In the genomic region with DNA sequence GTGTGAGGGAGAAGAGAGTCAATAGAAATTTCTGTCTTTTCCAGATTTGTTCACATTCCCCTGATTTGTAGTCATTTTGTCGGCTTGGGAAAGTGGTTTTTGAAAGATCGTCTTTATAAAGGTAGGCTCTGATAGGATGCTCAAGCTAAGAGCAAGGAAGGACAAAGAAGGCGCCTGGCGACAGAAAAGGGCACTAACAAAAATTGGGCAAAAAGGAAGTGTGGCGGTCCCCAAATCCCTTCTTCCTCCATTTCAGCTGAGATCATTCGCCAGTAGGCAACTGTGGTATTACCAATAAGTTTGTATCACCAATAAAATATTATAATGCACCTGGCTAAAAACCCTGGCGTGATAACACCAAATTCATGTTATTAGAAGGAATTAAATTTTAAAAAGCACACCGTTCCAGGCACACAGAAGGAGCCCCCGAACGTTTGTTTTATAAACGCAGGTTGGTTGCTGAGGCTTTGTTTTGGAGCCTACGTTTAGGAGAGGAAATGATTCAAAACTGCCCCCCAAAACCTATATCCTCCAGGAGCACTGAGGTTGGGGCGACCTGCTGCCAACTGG, we compare ENCODE assay signal across 8 cellular contexts. TPM values are rescaled to one million over a fixed set of nuclear protein-coding genes. Genes with fewer than 3 reads are reported as not detected.
DNase-seq lines count a peak whose midpoint lies in the region; ATAC-seq and TF ChIP-seq lines count a peak whose summit lies in the region.

No MANE protein-coding gene starts in this region.

- H3K36me3 ChIP-seq in left ventricle myocardium inferior (no peaks in the 10 kb centered on the region), mammary epithelial cell (ENCODE audit: insufficient read depth, low read length) (no peaks in the 10 kb centered on the region), vagina (no peaks in the 10 kb centered on the region)

- H3K27me3 ChIP-seq in left ventricle myocardium inferior (ENCODE audit: low read depth) (no peaks in the 10 kb centered on the region), mammary epithelial cell (ENCODE audit: insufficient read depth, low read length) (no peaks in the 10 kb centered on the region), mononuclear cell (ENCODE audit: insufficient read depth, low read length) (no peaks in the 10 kb centered on the region), vagina (no peaks in the 10 kb centered on the region)

- TSS peak; percentile 63 for BruUV-seq in mammary epithelial cell (replicated peaks; lab: Mats Ljungman, UMichigan)

- DNase-seq in left ventricle myocardium inferior: no peak
- no peak for DNase-seq in left ventricle myocardium superior
- no peak for DNase-seq in mammary epithelial cell
- DNase-seq in vagina (ENCODE audit: extremely low spot score in 2 of 2): no peak
- DNase-seq in NCI-H2171 (lab: John Stamatoyannopoulos, UW): no peak

- TF ChIP-seq POLR2A in vagina (IDR thresholded peaks at IDR 0.05): no peak

- no peaks in the 10 kb centered on the region for H4K20me1 ChIP-seq in mammary epithelial cell (ENCODE audit: insufficient read depth, low read length)

- TF ChIP-seq CTCF in left ventricle myocardium inferior (IDR thresholded peaks at IDR 0.05; ENCODE audit: borderline replicate concordance) (no peak), mammary epithelial cell (conservative IDR thresholded peaks at IDR 0.05 in 1 of 2, IDR thresholded peaks at IDR 0.05 in 1 of 2; ENCODE audit: extremely low read depth in 1 of 2, insufficient read depth in 1 of 2, low read depth in 1 of 2, low read length in 2 of 2) (no peak), vagina (IDR thresholded peaks at IDR 0.05) (no peak)

- CTCF ChIA-PET in mammary epithelial cell (lab: Charles Lee; ENCODE audit: low non-redundant PET): no interaction called here

- H3K4me3 ChIP-seq in left ventricle myocardium inferior: peak overlapping the region; percentile 92
- peak overlapping the region; percentile 45 to 83 (median 63) for H3K4me3 ChIP-seq in mammary epithelial cell (replicated peaks in 1 of 3; ENCODE audit: insufficient read depth in 1 of 3, low read depth in 2 of 3, low read length in 3 of 3)
- peak overlapping the region; percentile 83 for H3K4me3 ChIP-seq in mononuclear cell (ENCODE audit: low read length)
- peak overlapping the region; percentile 91 to 95 for H3K4me3 ChIP-seq in vagina

- H3K9me3 ChIP-seq in left ventricle myocardium inferior (replicated peaks) (no peaks in the 10 kb centered on the region), mammary epithelial cell (replicated peaks; ENCODE audit: insufficient read depth, low read length) (no peaks in the 10 kb centered on the region), mononuclear cell (ENCODE audit: low read depth, low read length) (no peaks in the 10 kb centered on the region), vagina (no peaks in the 10 kb centered on the region)

- in situ Hi-C loops in mammary epithelial cell (cut with MboI; ENCODE audit: low sequenced_read_pairs in 2 of 2): no loop called here

- H2AFZ ChIP-seq in mammary epithelial cell (ENCODE audit: low read depth, low read length): peak overlapping the region; percentile 95

- peaks cover 59% of the 10 kb centered on the region for H3K4me1 ChIP-seq in left ventricle myocardium inferior
- H3K4me1 ChIP-seq in mammary epithelial cell (ENCODE audit: insufficient read depth, low read length): peaks cover 17% of the 10 kb centered on the region
- H3K4me1 ChIP-seq in mononuclear cell (ENCODE audit: insufficient read depth, low read length): peaks cover 16% of the 10 kb centered on the region
- peaks cover 34% of the 10 kb centered on the region for H3K4me1 ChIP-seq in vagina

- peaks cover 38% of the 10 kb centered on the region for H3K79me2 ChIP-seq in mammary epithelial cell (ENCODE audit: insufficient read depth, low read length)

- intact Hi-C loops in left ventricle myocardium inferior (cut with micrococcal nuclease) (no loop called here), left ventricle myocardium superior (cut with micrococcal nuclease) (no loop called here), mammary epithelial cell (cut with micrococcal nuclease) (loop anchor here (2.0 to 10.0 kb wide), 2 partner anchors 256 to 350 kb away; a partner anchor contains a TSS), vagina (cut with DNase I) (no loop called here)

- H3K4me2 ChIP-seq in mammary epithelial cell (ENCODE audit: insufficient read depth, low read depth, low read length): peak overlapping the region; percentile 75

- H3K9ac ChIP-seq in mammary epithelial cell (ENCODE audit: insufficient read depth, low read length): peak overlapping the region; percentile 45

- ATAC-seq in left ventricle myocardium superior: no peak
- ATAC-seq in GM19467 (IDR thresholded peaks at IDR 0.05; ENCODE audit: unreplicated experiment): no peak
- no peak for ATAC-seq in HG03025 (IDR thresholded peaks at IDR 0.05; ENCODE audit: low FRiP score, unreplicated experiment)

- 36% methylated on average over 13 of the region's 13 CpGs for WGBS in mammary epithelial cell (ENCODE audit: low coverage, missing lambda C conversion rate)

- H3K27ac ChIP-seq in left ventricle myocardium inferior (replicated peaks): peak overlapping the region; percentile 97
- peak overlapping the region; percentile 40 for H3K27ac ChIP-seq in mammary epithelial cell (ENCODE audit: insufficient read depth, low read depth, low read length)
- H3K27ac ChIP-seq in vagina: peak overlapping the region; percentile 94

- dilution Hi-C loops in mammary epithelial cell (cut with HindIII; ENCODE audit: low sequenced_read_pairs): no loop called here

RNA-seq across cellular contexts. Expression of a gene that starts 0.8 kb away (rescaled TPM):
- 45.4 TPM for total RNA-seq in left ventricle myocardium inferior
- 41.1 TPM for total RNA-seq in left ventricle myocardium superior
- 10 to 100 TPM; 36.9 to 48.7 TPM for total RNA-seq in mammary epithelial cell
- 14.9 TPM for polyA plus RNA-seq in mammary epithelial cell
- 1.7 TPM for polyA minus RNA-seq in mammary epithelial cell
- 85.0 TPM for total RNA-seq in mononuclear cell
- total RNA-seq in vagina: 31.7 TPM

Comparison
In these comparisons a context has a peak if more than half of its experiments do, and no peak if none do; other contexts are left out.
1. H3K27ac ChIP-seq: peak in every context shown above with its lines; median percentile 97 in left ventricle myocardium inferior; 94 in vagina; 40 in mammary epithelial cell.